Comparison of ENCODE assay signal across 1 cellular context in the genomic region with DNA sequence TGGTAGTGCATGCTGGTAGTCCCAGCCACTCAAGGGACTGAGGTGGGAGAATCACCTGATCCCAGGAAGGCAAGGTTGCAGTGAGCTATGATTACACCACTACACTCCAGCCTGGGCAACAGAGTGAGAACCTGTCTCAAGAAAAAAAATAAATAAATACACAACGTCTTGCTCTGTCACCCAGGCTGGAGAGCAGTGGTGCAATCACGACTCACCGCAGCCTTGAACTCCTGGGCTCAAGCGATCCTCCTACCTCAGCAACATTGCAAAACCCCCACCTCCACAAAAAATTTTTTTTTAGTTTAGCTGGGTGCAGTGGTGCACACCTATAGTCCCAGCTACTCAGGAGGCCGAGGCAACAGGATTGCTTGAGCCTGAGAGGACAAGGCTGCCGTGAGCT.
TF ChIP-seq lines count a peak whose summit lies in the region.

No MANE protein-coding gene starts in this region.

TF ChIP-seq in WTC11, 78 proteins besides CTCF, POLR2A, EP300 and RAD21 (continued from another document):
- TF ChIP-seq, protein P1, sequence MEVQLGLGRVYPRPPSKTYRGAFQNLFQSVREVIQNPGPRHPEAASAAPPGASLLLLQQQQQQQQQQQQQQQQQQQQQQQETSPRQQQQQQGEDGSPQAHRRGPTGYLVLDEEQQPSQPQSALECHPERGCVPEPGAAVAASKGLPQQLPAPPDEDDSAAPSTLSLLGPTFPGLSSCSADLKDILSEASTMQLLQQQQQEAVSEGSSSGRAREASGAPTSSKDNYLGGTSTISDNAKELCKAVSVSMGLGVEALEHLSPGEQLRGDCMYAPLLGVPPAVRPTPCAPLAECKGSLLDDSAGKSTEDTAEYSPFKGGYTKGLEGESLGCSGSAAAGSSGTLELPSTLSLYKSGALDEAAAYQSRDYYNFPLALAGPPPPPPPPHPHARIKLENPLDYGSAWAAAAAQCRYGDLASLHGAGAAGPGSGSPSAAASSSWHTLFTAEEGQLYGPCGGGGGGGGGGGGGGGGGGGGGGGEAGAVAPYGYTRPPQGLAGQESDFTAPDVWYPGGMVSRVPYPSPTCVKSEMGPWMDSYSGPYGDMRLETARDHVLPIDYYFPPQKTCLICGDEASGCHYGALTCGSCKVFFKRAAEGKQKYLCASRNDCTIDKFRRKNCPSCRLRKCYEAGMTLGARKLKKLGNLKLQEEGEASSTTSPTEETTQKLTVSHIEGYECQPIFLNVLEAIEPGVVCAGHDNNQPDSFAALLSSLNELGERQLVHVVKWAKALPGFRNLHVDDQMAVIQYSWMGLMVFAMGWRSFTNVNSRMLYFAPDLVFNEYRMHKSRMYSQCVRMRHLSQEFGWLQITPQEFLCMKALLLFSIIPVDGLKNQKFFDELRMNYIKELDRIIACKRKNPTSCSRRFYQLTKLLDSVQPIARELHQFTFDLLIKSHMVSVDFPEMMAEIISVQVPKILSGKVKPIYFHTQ (CRISPR knock-in tag; IDR thresholded peaks at IDR 0.05): no peak
- TF ChIP-seq ZNF138 (CRISPR knock-in tag; conservative IDR thresholded peaks at IDR 0.05) (no peak), CBFB (CRISPR knock-in tag; IDR thresholded peaks at IDR 0.05; ENCODE audit: low read depth) (no peak), GABPB1 (CRISPR knock-in tag; IDR thresholded peaks at IDR 0.05) (no peak), NFYB (CRISPR knock-in tag; conservative IDR thresholded peaks at IDR 0.05; ENCODE audit: low read depth) (no peak), ZNF232 (CRISPR knock-in tag; IDR thresholded peaks at IDR 0.05) (no peak), RORB (CRISPR knock-in tag; IDR thresholded peaks at IDR 0.05) (no peak), SMAD3 (CRISPR knock-in tag; IDR thresholded peaks at IDR 0.05; ENCODE audit: borderline replicate concordance) (no peak), HMGA2 (CRISPR knock-in tag; IDR thresholded peaks at IDR 0.05) (no peak), TP53 (CRISPR knock-in tag; IDR thresholded peaks at IDR 0.05) (no peak), NFE2L1 (CRISPR knock-in tag; IDR thresholded peaks at IDR 0.05) (no peak)
- TF ChIP-seq, protein P2, sequence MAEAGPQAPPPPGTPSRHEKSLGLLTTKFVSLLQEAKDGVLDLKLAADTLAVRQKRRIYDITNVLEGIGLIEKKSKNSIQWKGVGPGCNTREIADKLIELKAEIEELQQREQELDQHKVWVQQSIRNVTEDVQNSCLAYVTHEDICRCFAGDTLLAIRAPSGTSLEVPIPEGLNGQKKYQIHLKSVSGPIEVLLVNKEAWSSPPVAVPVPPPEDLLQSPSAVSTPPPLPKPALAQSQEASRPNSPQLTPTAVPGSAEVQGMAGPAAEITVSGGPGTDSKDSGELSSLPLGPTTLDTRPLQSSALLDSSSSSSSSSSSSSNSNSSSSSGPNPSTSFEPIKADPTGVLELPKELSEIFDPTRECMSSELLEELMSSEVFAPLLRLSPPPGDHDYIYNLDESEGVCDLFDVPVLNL (CRISPR knock-in tag; IDR thresholded peaks at IDR 0.05; ENCODE audit: borderline replicate concordance, low read depth): no peak
- TF ChIP-seq, protein P3, sequence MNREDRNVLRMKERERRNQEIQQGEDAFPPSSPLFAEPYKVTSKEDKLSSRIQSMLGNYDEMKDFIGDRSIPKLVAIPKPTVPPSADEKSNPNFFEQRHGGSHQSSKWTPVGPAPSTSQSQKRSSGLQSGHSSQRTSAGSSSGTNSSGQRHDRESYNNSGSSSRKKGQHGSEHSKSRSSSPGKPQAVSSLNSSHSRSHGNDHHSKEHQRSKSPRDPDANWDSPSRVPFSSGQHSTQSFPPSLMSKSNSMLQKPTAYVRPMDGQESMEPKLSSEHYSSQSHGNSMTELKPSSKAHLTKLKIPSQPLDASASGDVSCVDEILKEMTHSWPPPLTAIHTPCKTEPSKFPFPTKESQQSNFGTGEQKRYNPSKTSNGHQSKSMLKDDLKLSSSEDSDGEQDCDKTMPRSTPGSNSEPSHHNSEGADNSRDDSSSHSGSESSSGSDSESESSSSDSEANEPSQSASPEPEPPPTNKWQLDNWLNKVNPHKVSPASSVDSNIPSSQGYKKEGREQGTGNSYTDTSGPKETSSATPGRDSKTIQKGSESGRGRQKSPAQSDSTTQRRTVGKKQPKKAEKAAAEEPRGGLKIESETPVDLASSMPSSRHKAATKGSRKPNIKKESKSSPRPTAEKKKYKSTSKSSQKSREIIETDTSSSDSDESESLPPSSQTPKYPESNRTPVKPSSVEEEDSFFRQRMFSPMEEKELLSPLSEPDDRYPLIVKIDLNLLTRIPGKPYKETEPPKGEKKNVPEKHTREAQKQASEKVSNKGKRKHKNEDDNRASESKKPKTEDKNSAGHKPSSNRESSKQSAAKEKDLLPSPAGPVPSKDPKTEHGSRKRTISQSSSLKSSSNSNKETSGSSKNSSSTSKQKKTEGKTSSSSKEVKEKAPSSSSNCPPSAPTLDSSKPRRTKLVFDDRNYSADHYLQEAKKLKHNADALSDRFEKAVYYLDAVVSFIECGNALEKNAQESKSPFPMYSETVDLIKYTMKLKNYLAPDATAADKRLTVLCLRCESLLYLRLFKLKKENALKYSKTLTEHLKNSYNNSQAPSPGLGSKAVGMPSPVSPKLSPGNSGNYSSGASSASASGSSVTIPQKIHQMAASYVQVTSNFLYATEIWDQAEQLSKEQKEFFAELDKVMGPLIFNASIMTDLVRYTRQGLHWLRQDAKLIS (CRISPR knock-in tag; IDR thresholded peaks at IDR 0.05; ENCODE audit: borderline replicate concordance): no peak
- TF ChIP-seq, protein P4, sequence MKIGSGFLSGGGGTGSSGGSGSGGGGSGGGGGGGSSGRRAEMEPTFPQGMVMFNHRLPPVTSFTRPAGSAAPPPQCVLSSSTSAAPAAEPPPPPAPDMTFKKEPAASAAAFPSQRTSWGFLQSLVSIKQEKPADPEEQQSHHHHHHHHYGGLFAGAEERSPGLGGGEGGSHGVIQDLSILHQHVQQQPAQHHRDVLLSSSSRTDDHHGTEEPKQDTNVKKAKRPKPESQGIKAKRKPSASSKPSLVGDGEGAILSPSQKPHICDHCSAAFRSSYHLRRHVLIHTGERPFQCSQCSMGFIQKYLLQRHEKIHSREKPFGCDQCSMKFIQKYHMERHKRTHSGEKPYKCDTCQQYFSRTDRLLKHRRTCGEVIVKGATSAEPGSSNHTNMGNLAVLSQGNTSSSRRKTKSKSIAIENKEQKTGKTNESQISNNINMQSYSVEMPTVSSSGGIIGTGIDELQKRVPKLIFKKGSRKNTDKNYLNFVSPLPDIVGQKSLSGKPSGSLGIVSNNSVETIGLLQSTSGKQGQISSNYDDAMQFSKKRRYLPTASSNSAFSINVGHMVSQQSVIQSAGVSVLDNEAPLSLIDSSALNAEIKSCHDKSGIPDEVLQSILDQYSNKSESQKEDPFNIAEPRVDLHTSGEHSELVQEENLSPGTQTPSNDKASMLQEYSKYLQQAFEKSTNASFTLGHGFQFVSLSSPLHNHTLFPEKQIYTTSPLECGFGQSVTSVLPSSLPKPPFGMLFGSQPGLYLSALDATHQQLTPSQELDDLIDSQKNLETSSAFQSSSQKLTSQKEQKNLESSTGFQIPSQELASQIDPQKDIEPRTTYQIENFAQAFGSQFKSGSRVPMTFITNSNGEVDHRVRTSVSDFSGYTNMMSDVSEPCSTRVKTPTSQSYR (CRISPR knock-in tag; IDR thresholded peaks at IDR 0.05): no peak
TF ChIP-seq in WTC11: peak in this region for 0.
